In the genomic region with DNA sequence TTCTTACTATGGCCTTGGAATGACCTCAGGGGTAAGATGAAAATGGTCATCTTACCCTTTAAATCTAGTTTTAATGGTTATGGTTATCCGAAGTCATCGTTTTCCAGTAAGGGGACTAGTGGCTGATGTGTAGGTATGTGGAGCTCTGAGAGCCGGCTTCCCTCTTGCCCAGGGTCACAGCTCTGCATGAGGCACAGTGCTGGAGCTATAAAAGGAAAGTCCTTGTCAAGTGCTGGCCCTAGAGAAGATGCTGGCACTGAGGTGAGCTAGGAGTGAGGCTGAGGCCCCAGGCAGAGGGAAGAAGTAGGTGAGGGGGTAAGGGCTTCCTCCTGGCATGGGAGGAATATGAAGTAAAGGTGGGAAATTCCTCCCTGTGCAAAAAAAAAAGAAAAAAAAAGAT, we compare ENCODE assay signal across 21 cellular contexts. TPM values are rescaled to one million over a fixed set of nuclear protein-coding genes. Genes with fewer than 3 reads are reported as not detected.
A peak's percentile ranks its signal among the peaks of the same experiment; 100 is the strongest.
DNase-seq lines count a peak whose midpoint lies in the region; ATAC-seq and TF ChIP-seq lines count a peak whose summit lies in the region.
"Had no signal": no experiment of that assay in that cellular context is flagged by ENCODE, and none has a peak within 500 bp of the region (broad histone marks: within the 10 kb centered on the region; RNA-seq: fewer than 3 reads in every experiment).

No MANE protein-coding gene starts in this region.

- H3K9me3 Mint-ChIP-seq in activated T-helper 1 cell treated with anti-CD3 and anti-CD28 coated beads, Interleukin-12 subunit alpha, Interleukin-12 subunit beta, Interleukin-2, Interleukin-4 antibody, amounts not matched to agents 30 ng/mL and 10 ng/mL and 1 ng/mL, durations not matched to agents 14 hours and 24 hours and 36 hours, result peaks cover 10% of the 10 kb centered on the region
- H3K9me3 Mint-ChIP-seq: CD4-positive, alpha-beta T cell; HFFc6 had no signal

- H3K9me3 ChIP-seq in right cardiac atrium (ENCODE audit: control insufficient read depth, low read length), result no peaks in the 10 kb centered on the region
- H3K9me3 ChIP-seq in colonic mucosa, result no peaks in the 10 kb centered on the region
- H3K9me3 ChIP-seq in adrenal gland (replicated peaks in 1 of 3), result no peaks in the 10 kb centered on the region
- H3K9me3 ChIP-seq: A549, Caco-2 had no signal

- H3K4me1 Mint-ChIP-seq in activated T-helper 1 cell treated with anti-CD3 and anti-CD28 coated beads, Interleukin-12 subunit alpha, Interleukin-12 subunit beta, Interleukin-2, Interleukin-4 antibody, amounts not matched to agents 30 ng/mL and 10 ng/mL and 1 ng/mL, durations not matched to agents 14 hours and 24 hours and 36 hours (ENCODE audit: low read depth), result no peaks in the 10 kb centered on the region
- H3K4me1 Mint-ChIP-seq: IgD-negative memory B cell had no signal

- H3K36me3 ChIP-seq in colonic mucosa (no peaks in the 10 kb centered on the region), adrenal gland (replicated peaks in 1 of 2) (peaks cover 0 to 48% of the 10 kb centered on the region in 2 donors)

- no peak for TF ChIP-seq CTCF in colonic mucosa (IDR thresholded peaks at IDR 0.05)
- TF ChIP-seq CTCF in adrenal gland (IDR thresholded peaks at IDR 0.05), result no peak

- H3K4me3 ChIP-seq in right cardiac atrium (ENCODE audit: low read length) (no peak overlapping the region), colonic mucosa (no peak overlapping the region), adrenal gland (no peak overlapping the region)
- H3K4me3 ChIP-seq: A549, GM23338 had no signal

- DNase-seq in Right ventricle myocardium inferior (ENCODE audit: missing footprints), result peak; percentile 74
- DNase-seq in cardiac septum (ENCODE audit: low spot score), result no peak
- no peak for DNase-seq in left cardiac atrium
- DNase-seq in right cardiac atrium, result peak in 2 of 3 donors; percentile 48 to 60
- DNase-seq in colonic mucosa, result no peak
- DNase-seq in activated T-helper 1 cell treated with anti-CD3 and anti-CD28 coated beads, Interleukin-12 subunit alpha, Interleukin-12 subunit beta, Interleukin-2, Interleukin-4 antibody, amounts not matched to agents 30 ng/mL and 10 ng/mL and 1 ng/mL, durations not matched to agents 14 hours and 24 hours and 36 hours (ENCODE audit: low spot score), result no peak
- no peak for DNase-seq in adrenal gland
- DNase-seq: AML-193; Caco-2; CD4-positive, alpha-beta T cell; DMS153; DMS79; GDM1; HFFc6 had no signal

- H3K27ac Mint-ChIP-seq in activated T-helper 1 cell treated with anti-CD3 and anti-CD28 coated beads, Interleukin-12 subunit alpha, Interleukin-12 subunit beta, Interleukin-2, Interleukin-4 antibody, amounts not matched to agents 30 ng/mL and 10 ng/mL and 1 ng/mL, durations not matched to agents 14 hours and 24 hours and 36 hours, result no peak overlapping the region
- H3K27ac Mint-ChIP-seq: CD4-positive, alpha-beta T cell; GM23338; HFFc6; IgD-negative memory B cell had no signal

- no peak overlapping the region for H3K9ac ChIP-seq in colonic mucosa (ENCODE audit: low read depth in 2 of 2, low read length in 2 of 2)

- no peak for TF ChIP-seq POLR2A in adrenal gland (IDR thresholded peaks at IDR 0.05)

- intact Hi-C loops in Right ventricle myocardium inferior (cut with DNase I) (no loop called here), cardiac septum (cut with DNase I) (no loop called here), left cardiac atrium (cut with DNase I) (no loop called here), right cardiac atrium (cut with DNase I) (no loop called here), colonic mucosa (cut with DNase I) (no loop called here), adrenal gland (cut with DNase I) (no loop called here)
- intact Hi-C loops in activated T-helper 1 cell treated with anti-CD3 and anti-CD28 coated beads, Interleukin-12 subunit alpha, Interleukin-12 subunit beta, Interleukin-2, Interleukin-4 antibody, amounts not matched to agents 30 ng/mL and 10 ng/mL and 1 ng/mL, durations not matched to agents 14 hours and 24 hours and 36 hours (cut with micrococcal nuclease), result no loop called here

- H3K4me1 ChIP-seq in right cardiac atrium (ENCODE audit: control insufficient read depth, insufficient read depth, low read length) (no peaks in the 10 kb centered on the region), colonic mucosa (no peaks in the 10 kb centered on the region), adrenal gland (replicated peaks in 1 of 2) (no peaks in the 10 kb centered on the region)
- H3K4me1 ChIP-seq: A549, Caco-2 had no signal

- H3K27me3 ChIP-seq in right cardiac atrium (ENCODE audit: control insufficient read depth, insufficient read depth) (no peaks in the 10 kb centered on the region), colonic mucosa (no peaks in the 10 kb centered on the region), adrenal gland (no peaks in the 10 kb centered on the region)

- H3K36me3 Mint-ChIP-seq in activated T-helper 1 cell treated with anti-CD3 and anti-CD28 coated beads, Interleukin-12 subunit alpha, Interleukin-12 subunit beta, Interleukin-2, Interleukin-4 antibody, amounts not matched to agents 30 ng/mL and 10 ng/mL and 1 ng/mL, durations not matched to agents 14 hours and 24 hours and 36 hours (ENCODE audit: low read depth), result peaks cover 62% of the 10 kb centered on the region

- H3K27me3 Mint-ChIP-seq in activated T-helper 1 cell treated with anti-CD3 and anti-CD28 coated beads, Interleukin-12 subunit alpha, Interleukin-12 subunit beta, Interleukin-2, Interleukin-4 antibody, amounts not matched to agents 30 ng/mL and 10 ng/mL and 1 ng/mL, durations not matched to agents 14 hours and 24 hours and 36 hours (ENCODE audit: insufficient read depth), result no peaks in the 10 kb centered on the region
- H3K27me3 Mint-ChIP-seq: CD4-positive, alpha-beta T cell; IgD-negative memory B cell had no signal

- peak; percentile 91 for ATAC-seq in Right ventricle myocardium inferior
- peak; percentile 72 to 74 for ATAC-seq in left cardiac atrium
- peak; percentile 72 to 76 for ATAC-seq in right cardiac atrium
- ATAC-seq: A549, GM23338, HCT116, HepG2 had no signal

- H3K4me3 Mint-ChIP-seq in activated T-helper 1 cell treated with anti-CD3 and anti-CD28 coated beads, Interleukin-12 subunit alpha, Interleukin-12 subunit beta, Interleukin-2, Interleukin-4 antibody, amounts not matched to agents 30 ng/mL and 10 ng/mL and 1 ng/mL, durations not matched to agents 14 hours and 24 hours and 36 hours, result no peak overlapping the region
- H3K4me3 Mint-ChIP-seq: CD4-positive, alpha-beta T cell; GM23338; HFFc6; IgD-negative memory B cell had no signal

- peak overlapping the region; percentile 12 for H3K27ac ChIP-seq in right cardiac atrium (ENCODE audit: low read length)
- H3K27ac ChIP-seq in colonic mucosa, result no peak overlapping the region
- H3K27ac ChIP-seq in adrenal gland, result no peak overlapping the region
- H3K27ac ChIP-seq: 22Rv1, A549, C4-2B had no signal

- WGBS in right cardiac atrium, result 74% methylated on average over 3 of the region's 3 CpGs
- 83 to 91% (median 86%) methylated on average over 3 of the region's 3 CpGs for WGBS in adrenal gland, 4 donors

RNA-seq across cellular contexts. Expression of a gene that starts 35.0 kb away (rescaled TPM):
- total RNA-seq in Right ventricle myocardium inferior (10.5 TPM), cardiac septum (13.2 TPM), left cardiac atrium (10 to 100 TPM in 1 of 2 donors, 1 to 10 TPM in 1; 8.4 to 12.0 TPM), right cardiac atrium (10 to 100 TPM in 3 of 4 donors, 1 to 10 TPM in 1; 9.3 to 16.1 (median 14.5) TPM), colonic mucosa (10 to 100 TPM; 13.8 to 18.1 TPM), adrenal gland (10 to 100 TPM; 15.3 to 28.9 (median 24.2) TPM)
- polyA plus RNA-seq in right cardiac atrium (10.2 TPM), adrenal gland (10 to 100 TPM in 2 of 3 donors, 1 to 10 TPM in 1; 8.2 to 20.6 (median 15.7) TPM)
- 28.0 and 29.1 TPM in 2 replicates for total RNA-seq in activated T-helper 1 cell treated with anti-CD3 and anti-CD28 coated beads, Interleukin-12 subunit alpha, Interleukin-12 subunit beta, Interleukin-2, Interleukin-4 antibody, amounts not matched to agents 30 ng/mL and 10 ng/mL and 1 ng/mL, durations not matched to agents 14 hours and 24 hours and 36 hours

RNA-seq across cellular contexts. Expression of a gene that starts 51.4 kb away (rescaled TPM):
- total RNA-seq in Right ventricle myocardium inferior (2,083 TPM), cardiac septum (1,531 TPM), left cardiac atrium (1,000 to 10,000 TPM; 1,877 to 1,963 TPM), right cardiac atrium (1,000 to 10,000 TPM; 1,836 to 2,258 (median 1,899) TPM), colonic mucosa (1,000 to 10,000 TPM; 1,895 to 2,156 TPM), adrenal gland (1,000 to 10,000 TPM in 5 of 8 donors, 100 to 1,000 TPM in 3; 673 to 2,999 (median 1,997) TPM)
- polyA plus RNA-seq in right cardiac atrium (3,516 TPM), adrenal gland (1,000 to 10,000 TPM; 1,765 to 3,364 (median 2,278) TPM)
- 2,803 and 2,922 TPM in 2 replicates for total RNA-seq in activated T-helper 1 cell treated with anti-CD3 and anti-CD28 coated beads, Interleukin-12 subunit alpha, Interleukin-12 subunit beta, Interleukin-2, Interleukin-4 antibody, amounts not matched to agents 30 ng/mL and 10 ng/mL and 1 ng/mL, durations not matched to agents 14 hours and 24 hours and 36 hours

Comparison
In these comparisons a context has a peak if more than half of its experiments do, and no peak if none do; other contexts are left out.
1. DNase-seq: peak in Right ventricle myocardium inferior (single experiment) and right cardiac atrium (2 of 3); none in cardiac septum (single experiment), left cardiac atrium (single experiment), colonic mucosa (single experiment), activated T-helper 1 cell treated with anti-CD3 and anti-CD28 coated beads, Interleukin-12 subunit alpha, Interleukin-12 subunit beta, Interleukin-2, Interleukin-4 antibody, amounts not matched to agents 30 ng/mL and 10 ng/mL and 1 ng/mL, durations not matched to agents 14 hours and 24 hours and 36 hours (single experiment) and adrenal gland (0 of 7).
2. Peak in every context shown above with its lines, with median percentiles within 50 percentile points of each other: ATAC-seq.